In the genomic region with DNA sequence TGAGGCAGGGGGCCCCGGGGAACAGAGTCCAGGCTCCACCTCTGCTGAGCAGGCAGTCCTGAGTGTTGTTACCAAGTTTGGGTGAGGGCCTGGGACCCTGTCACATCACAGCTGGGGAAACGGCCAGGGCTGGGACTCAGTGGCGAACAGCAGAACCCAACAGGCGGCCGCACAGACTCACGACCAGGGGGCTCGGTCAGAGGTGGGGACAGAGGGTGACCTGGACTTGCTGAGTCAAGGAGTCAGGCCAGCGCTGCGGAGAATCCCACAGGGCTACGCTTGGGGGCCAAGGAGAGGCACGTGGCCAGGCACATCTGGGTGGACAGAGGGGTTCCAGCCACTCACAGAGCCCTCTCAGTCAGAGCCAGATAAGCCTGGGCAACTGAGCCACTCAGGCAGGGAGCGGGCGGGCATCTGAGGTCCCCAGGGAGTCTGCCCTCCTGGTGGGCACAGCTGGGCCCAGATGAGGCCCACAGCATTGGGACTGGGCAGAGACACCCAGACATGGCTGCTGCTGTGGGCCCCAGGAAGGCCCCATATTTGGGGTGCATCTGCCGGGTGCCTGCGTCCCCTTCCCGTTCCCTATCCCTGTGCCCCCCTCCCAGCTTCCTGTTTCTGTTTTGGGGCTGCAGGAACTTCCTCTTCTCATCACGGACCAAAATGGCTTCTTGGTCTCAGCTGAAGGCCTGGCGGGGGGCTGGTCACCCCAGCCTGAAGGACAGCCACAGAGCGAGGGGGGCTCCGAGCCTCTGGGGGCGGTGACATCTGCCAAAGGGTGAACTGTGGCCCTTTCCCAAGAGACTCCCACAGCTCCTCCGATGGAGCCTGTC, we compare ENCODE assay signal across 23 cellular contexts. TPM values are rescaled to one million over a fixed set of nuclear protein-coding genes. Genes with fewer than 3 reads are reported as not detected.
A peak's percentile ranks its signal among the peaks of the same experiment; 100 is the strongest.
DNase-seq lines count a peak whose midpoint lies in the region; ATAC-seq and TF ChIP-seq lines count a peak whose summit lies in the region.
"Had no signal": no experiment of that assay in that cellular context is flagged by ENCODE, and none has a peak within 500 bp of the region (broad histone marks: within the 10 kb centered on the region; RNA-seq: fewer than 3 reads in every experiment).

No MANE protein-coding gene starts in this region.

- H3K36me3 ChIP-seq in heart left ventricle (no peaks in the 10 kb centered on the region), right atrium auricular region (no peaks in the 10 kb centered on the region), right lobe of liver (no peaks in the 10 kb centered on the region)
- H3K36me3 ChIP-seq: ascending aorta, transverse colon had no signal

- no peaks in the 10 kb centered on the region for H3K9me3 ChIP-seq in heart left ventricle
- H3K9me3 ChIP-seq in right atrium auricular region, result no peaks in the 10 kb centered on the region
- H3K9me3 ChIP-seq in right lobe of liver, result no peaks in the 10 kb centered on the region
- H3K9me3 ChIP-seq: ascending aorta, transverse colon had no signal

- peak in 3 of 4 donors; percentile 20 to 56 (median 23) for ATAC-seq in heart left ventricle
- ATAC-seq in right lobe of liver, result peak in 3 of 4 donors; percentile 8 to 31 (median 9)
- no peak for ATAC-seq in HG03280 (IDR thresholded peaks at IDR 0.05; ENCODE audit: unreplicated experiment)
- ATAC-seq: PC-3; stimulated activated naive CD8-positive, alpha-beta T cell treated with anti-CD3 and anti-CD28 coated beads, Interleukin-15, Interleukin-2, amounts not matched to agents 100 U/mL and 50 U/mL, for 24 hours had no signal

- TF ChIP-seq POLR2A in heart left ventricle (IDR thresholded peaks at IDR 0.05) (no peak), right lobe of liver (IDR thresholded peaks at IDR 0.05) (no peak)

- 64 to 77% (median 73%) methylated on average over 18 to 22 of the region's 22 CpGs for WGBS in heart left ventricle, 4 donors
- no CpG with 5 or more reads among the region's 22 CpGs for WGBS in right lobe of liver (ENCODE audit: insufficient coverage, low coverage, low lambda C conversion rate, missing lambda C conversion rate)

- TF ChIP-seq CTCF in heart left ventricle (IDR thresholded peaks at IDR 0.05) (no peak), right atrium auricular region (IDR thresholded peaks at IDR 0.05) (no peak), right lobe of liver (IDR thresholded peaks at IDR 0.05) (no peak)

- DNase-seq in heart left ventricle, result peak in 1 of 5 donors; percentile 56
- DNase-seq in right atrium auricular region (ENCODE audit: low spot score), result no peak
- peak; percentile 48 for DNase-seq in UCSD-AML1 (lab: John Stamatoyannopoulos, UW; ENCODE audit: unreplicated experiment)
- DNase-seq in right lobe of liver, result peak in 2 of 3 donors; percentile 29 to 59
- no peak for DNase-seq in stimulated activated CD4-positive, alpha-beta T cell treated with anti-CD3 and anti-CD28 coated beads, Interleukin-2, amount 100 ng/mL, for 24 hours
- DNase-seq in amniotic stem cell (lab: John Stamatoyannopoulos, UW), result no peak
- DNase-seq in NCI-H2107 treated with DMSO at 0.1 percent for 48 hours (lab: John Stamatoyannopoulos, UW; ENCODE audit: unreplicated experiment), result no peak
- DNase-seq: activated CD4-positive, alpha-beta T cell treated with anti-CD3 and anti-CD28 coated beads for 48 hours; activated CD8-positive, alpha-beta memory T cell treated with anti-CD3 and anti-CD28 coated beads, Interleukin-2, amount 50 U/mL, for 48 hours; activated naive CD4-positive, alpha-beta T cell; CD4-positive, alpha-beta memory T cell; DMS79; hippocampal formation; islet precursor cell; NCI-H2081; NCI-H524 treated with DMSO at 0.1 percent for 48 hours; PC-3; stimulated activated naive CD8-positive, alpha-beta T cell treated with anti-CD3 and anti-CD28 coated beads, Interleukin-15, Interleukin-2, amounts not matched to agents 100 U/mL and 50 U/mL, for 24 hours; transverse colon had no signal

- H3K27ac ChIP-seq in heart left ventricle (peak overlapping the region in 1 of 12 donors; percentile 79), right atrium auricular region (no peak overlapping the region), right lobe of liver (no peak overlapping the region)
- H3K27ac ChIP-seq: ascending aorta, transverse colon had no signal

- intact Hi-C loops in heart left ventricle (cut with DNase I), result no loop called here
- intact Hi-C loops in right lobe of liver (cut with DNase I), result no loop called here

- H3K4me3 ChIP-seq in heart left ventricle (peak overlapping the region in 1 of 12 donors; percentile 30), right atrium auricular region (no peak overlapping the region), right lobe of liver (no peak overlapping the region)
- H3K4me3 ChIP-seq: ascending aorta, transverse colon had no signal

- H3K4me1 ChIP-seq in heart left ventricle (peaks cover 0 to 26% (median 0%) of the 10 kb centered on the region in 12 donors), right atrium auricular region (peaks cover 0 to 3% of the 10 kb centered on the region in 2 donors), right lobe of liver (peaks cover 0 to 5% (median 0%) of the 10 kb centered on the region in 4 donors)
- H3K4me1 ChIP-seq: ascending aorta had no signal

- H3K27me3 ChIP-seq in heart left ventricle (peaks cover 0 to 22% (median 0%) of the 10 kb centered on the region in 9 donors), right atrium auricular region (no peaks in the 10 kb centered on the region), right lobe of liver (no peaks in the 10 kb centered on the region)
- H3K27me3 ChIP-seq: ascending aorta, transverse colon had no signal

RNA-seq across cellular contexts. Expression of a gene that starts 34.0 kb away (rescaled TPM):
- total RNA-seq in heart left ventricle, result 10 to 100 TPM in 2 of 9 donors, 1 to 10 TPM in 6, under 1 TPM in 1; 0.69 to 40.1 (median 2.5) TPM
- 1 to 10 TPM; 1.3 to 3.3 TPM for polyA plus RNA-seq in heart left ventricle
- total RNA-seq in right atrium auricular region, result 10 to 100 TPM in 1 of 2 donors, 1 to 10 TPM in 1; 1.3 to 11.0 TPM
- total RNA-seq in right lobe of liver, result 100 to 1,000 TPM in 4 of 6 experiments, 10 to 100 TPM in 2; 53.9 to 163 (median 119) TPM
- total RNA-seq: endothelial cell of umbilical vein, M059J had no signal

RNA-seq across cellular contexts. Expression of a gene that starts 42.7 kb away (rescaled TPM):
- total RNA-seq in heart left ventricle, result 1 to 10 TPM in 1 of 9 donors, under 1 TPM in 3, not detected in 5; 0.23 to 2.3 (median 0.41) TPM
- under 1 TPM; 0.11 to 0.35 TPM for polyA plus RNA-seq in heart left ventricle
- total RNA-seq in right atrium auricular region, result under 1 TPM in 1 of 2 donors, not detected in 1; 0.79 TPM
- total RNA-seq in right lobe of liver, result not detected
- total RNA-seq: ascending aorta; CD4-positive, alpha-beta memory T cell; endothelial cell of umbilical vein; M059J; PC-3 had no signal
- polyA plus RNA-seq: CD4-positive, alpha-beta memory T cell; endothelial cell of umbilical vein had no signal

Comparison
In these comparisons a context has a peak if more than half of its experiments do, and no peak if none do; other contexts are left out.
1. DNase-seq: peak in UCSD-AML1 (single experiment) and right lobe of liver (2 of 3); none in right atrium auricular region (single experiment), stimulated activated CD4-positive, alpha-beta T cell treated with anti-CD3 and anti-CD28 coated beads, Interleukin-2, amount 100 ng/mL, for 24 hours (0 of 2), amniotic stem cell (single experiment) and NCI-H2107 treated with DMSO at 0.1 percent for 48 hours (single experiment).